Comparison of ENCODE assay signal across 20 cellular contexts in the genomic region with DNA sequence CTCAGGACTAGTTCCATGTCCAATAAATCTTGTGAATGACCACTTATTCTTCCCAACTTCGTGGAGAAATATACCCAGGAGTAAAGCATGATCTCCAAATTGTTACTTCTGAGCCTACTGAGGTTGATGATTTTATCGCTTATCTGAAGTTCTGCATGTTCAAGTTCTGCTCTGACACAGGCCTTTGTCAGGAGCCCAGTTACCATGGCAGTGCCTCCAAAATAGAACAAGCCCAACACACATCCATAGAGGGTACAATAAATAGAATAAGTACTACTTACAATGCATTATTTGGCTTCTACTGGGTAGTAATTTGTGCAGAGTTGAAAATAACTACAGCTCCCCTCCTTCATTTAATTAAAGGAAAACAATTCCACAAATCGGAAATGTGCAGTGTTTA.
DNase-seq lines count a peak whose midpoint lies in the region; ATAC-seq and TF ChIP-seq lines count a peak whose summit lies in the region.
"Had no signal": no experiment of that assay in that cellular context is flagged by ENCODE, and none has a peak within 500 bp of the region (broad histone marks: within the 10 kb centered on the region; RNA-seq: fewer than 3 reads in every experiment).

No MANE protein-coding gene starts in this region.

- H3K27ac ChIP-seq in mesodermal cell (ENCODE audit: low read depth, low read length, severe bottlenecking), result peak overlapping the region; percentile 18

- WGBS in mesodermal cell (ENCODE audit: insufficient coverage in 2 of 2), 2 experiments, result 90% methylated on average over 1 of the region's 3 CpGs; no CpG with 5 or more reads in 1 of the 2 experiments

- ATAC-seq in sciatic nerve, result peak; percentile 8
- ATAC-seq in GM21423 (IDR thresholded peaks at IDR 0.05; ENCODE audit: unreplicated experiment), result no peak
- no peak for ATAC-seq in HG03439 (IDR thresholded peaks at IDR 0.05; ENCODE audit: unreplicated experiment)
- no peak for ATAC-seq in GM21619 (IDR thresholded peaks at IDR 0.05; ENCODE audit: unreplicated experiment)
- ATAC-seq: Panc1 had no signal

- H3K27me3 Mint-ChIP-seq in brain, result no peaks in the 10 kb centered on the region
- H3K27me3 Mint-ChIP-seq: CD4-positive, CD25-positive, alpha-beta regulatory T cell; IgD-negative memory B cell had no signal

- peak overlapping the region in 1 of 5 experiments; percentile 11 for H3K4me3 Mint-ChIP-seq in brain
- H3K4me3 Mint-ChIP-seq: CD4-positive, CD25-positive, alpha-beta regulatory T cell; IgD-negative memory B cell had no signal

- no peaks in the 10 kb centered on the region for H3K9me3 Mint-ChIP-seq in brain

- peak overlapping the region in 3 of 5 experiments; percentile 56 to 91 (median 79) for H3K27ac Mint-ChIP-seq in brain
- H3K27ac Mint-ChIP-seq: CD4-positive, CD25-positive, alpha-beta regulatory T cell; IgD-negative memory B cell had no signal

- peaks cover 9% of the 10 kb centered on the region for H3K4me1 Mint-ChIP-seq in brain
- H3K4me1 Mint-ChIP-seq: CD4-positive, CD25-positive, alpha-beta regulatory T cell; IgD-negative memory B cell had no signal

- peak; percentile 69 for DNase-seq in Ammon's horn (ENCODE audit: low spot score)
- DNase-seq in sciatic nerve (ENCODE audit: low spot score), result no peak
- DNase-seq: Caco-2; CD4-positive, CD25-positive, alpha-beta regulatory T cell; DMS 273 treated with DMSO at 0.1 percent for 48 hours; DMS79 treated with DMSO at 0.1 percent for 48 hours; Karpas-422; MV-4-11; NCI-H1105 treated with DMSO at 0.1 percent for 48 hours; NCI-H187; NCI-H446 treated with DMSO at 0.1 percent for 48 hours; NCI-H526 treated with DMSO at 0.1 percent for 48 hours; NK-92 treated with Interleukin-12 subunit alpha and Interleukin-12 subunit beta, amount 100 ng/mL, for 24 hours had no signal

- H3K9me3 ChIP-seq in mesodermal cell (ENCODE audit: control insufficient read depth, low read length), result no peaks in the 10 kb centered on the region
- H3K9me3 ChIP-seq: Caco-2 had no signal

- no peaks in the 10 kb centered on the region for H3K36me3 Mint-ChIP-seq in brain
- H3K36me3 Mint-ChIP-seq: CD4-positive, CD25-positive, alpha-beta regulatory T cell; IgD-negative memory B cell had no signal

- no peaks in the 10 kb centered on the region for H3K36me3 ChIP-seq in mesodermal cell (ENCODE audit: control insufficient read depth, insufficient read depth, low read length)

- H3K4me1 ChIP-seq in mesodermal cell (ENCODE audit: control insufficient read depth, insufficient read depth, low read length, poor library complexity, severe bottlenecking), result no peaks in the 10 kb centered on the region
- H3K4me1 ChIP-seq: Caco-2 had no signal

- intact Hi-C loops in sciatic nerve (cut with DNase I), result no loop called here

- TF ChIP-seq CTCF in brain (conservative IDR thresholded peaks at IDR 0.05), result no peak

- H3K4me3 ChIP-seq in mesodermal cell (ENCODE audit: extremely low read depth, insufficient read depth, low read length, poor library complexity, severe bottlenecking), result no peak overlapping the region
